20 cellular contexts compared by ENCODE assay signal in the genomic region with DNA sequence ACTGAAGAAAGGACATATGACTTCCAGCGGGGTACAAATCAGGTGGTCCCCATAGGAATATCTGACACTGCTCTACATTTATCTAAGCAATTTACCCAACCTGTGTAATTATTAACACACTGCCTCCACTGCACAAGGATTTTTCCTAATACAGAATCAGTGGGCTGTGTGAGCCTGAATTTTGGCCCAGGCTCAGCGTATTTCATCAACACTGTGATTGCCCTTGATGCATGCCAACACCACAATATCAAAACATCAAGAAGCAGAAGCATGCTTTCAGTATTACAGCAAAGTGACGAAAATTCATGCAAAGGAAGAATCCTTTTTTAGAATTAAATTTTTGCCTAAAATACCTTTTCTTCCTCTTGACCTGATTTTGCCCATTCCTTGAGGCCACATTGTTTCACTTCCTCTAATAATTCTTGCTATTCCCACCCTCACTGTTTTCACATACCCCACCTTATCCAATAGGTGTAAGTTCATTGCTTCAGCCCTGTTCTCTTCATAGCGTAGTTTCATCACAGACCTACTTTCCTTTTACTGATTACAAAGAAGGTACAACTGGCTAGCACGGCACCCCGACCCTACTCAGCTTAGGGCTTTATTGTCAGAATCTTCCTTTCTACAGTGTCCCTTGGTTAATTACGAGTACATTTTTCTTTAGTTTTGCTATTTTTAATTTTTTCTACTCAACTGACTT.
DNase-seq lines count a peak whose midpoint lies in the region; ATAC-seq, FAIRE-seq and TF ChIP-seq lines count a peak whose summit lies in the region.
"Had no signal": no experiment of that assay in that cellular context is flagged by ENCODE, and none has a peak within 500 bp of the region (broad histone marks: within the 10 kb centered on the region; RNA-seq: fewer than 3 reads in every experiment).

No MANE protein-coding gene starts in this region.

- H3K36me3 Mint-ChIP-seq in immature natural killer cell: no peaks in the 10 kb centered on the region
- H3K36me3 Mint-ChIP-seq: IgD-negative memory B cell had no signal

- peak; percentile 84 for ATAC-seq in left lobe of liver
- ATAC-seq: A549 had no signal

- DNase-seq in Ammon's horn (ENCODE audit: low spot score) (peak; percentile 47), NCI-H146 (lab: John Stamatoyannopoulos, UW) (peak; percentile 95), adrenal gland (peak; percentile 14 to 66 (median 32)), left lobe of liver (ENCODE audit: low spot score) (peak; percentile 46), immature natural killer cell (no peak), small intestine (no peak), NCI-H2081 (lab: John Stamatoyannopoulos, UW) (no peak)
- DNase-seq: Caco-2, EL, Kasumi-1, MM.1S, NCI-H1105, NCI-H187, NCI-H2171, NCI-H82 had no signal

- WGBS in adrenal gland, 4 donors: 65 to 70% (median 67%) methylated on average over 7 of the region's 7 CpGs
- WGBS in small intestine, 3 donors: 69 to 81% (median 71%) methylated on average over 7 of the region's 7 CpGs

- no peaks in the 10 kb centered on the region for H3K4me1 Mint-ChIP-seq in immature natural killer cell

- TF ChIP-seq POLR2A in adrenal gland (IDR thresholded peaks at IDR 0.05): no peak

- H3K27me3 ChIP-seq in adrenal gland (no peaks in the 10 kb centered on the region), small intestine (ENCODE audit: control insufficient read depth in 2 of 2, insufficient read depth in 2 of 2, low read length in 2 of 2) (no peaks in the 10 kb centered on the region)

- peak overlapping the region in 1 of 4 donors; percentile 5 for H3K4me3 ChIP-seq in adrenal gland
- no peak overlapping the region for H3K4me3 ChIP-seq in small intestine (ENCODE audit: low read depth in 1 of 2, low read length in 2 of 2)
- H3K4me3 ChIP-seq: A549, HAP-1, SK-N-MC had no signal

- peaks cover 0 to 2% (median 0%) of the 10 kb centered on the region in 3 donors for H3K27me3 Mint-ChIP-seq in immature natural killer cell (ENCODE audit: low read depth in 3 of 3)
- H3K27me3 Mint-ChIP-seq: IgD-negative memory B cell had no signal

- H3K27ac Mint-ChIP-seq in immature natural killer cell: no peak overlapping the region
- H3K27ac Mint-ChIP-seq: IgD-negative memory B cell had no signal

- H3K27ac ChIP-seq in adrenal gland: no peak overlapping the region
- H3K27ac ChIP-seq in small intestine (ENCODE audit: low read depth in 1 of 2, low read length in 1 of 2): no peak overlapping the region
- H3K27ac ChIP-seq: A549, SK-N-MC had no signal

- H3K9me3 ChIP-seq in adrenal gland (replicated peaks in 1 of 3) (no peaks in the 10 kb centered on the region), small intestine (ENCODE audit: control insufficient read depth, low read depth) (no peaks in the 10 kb centered on the region)
- H3K9me3 ChIP-seq: A549, Caco-2, HAP-1 had no signal

- H3K36me3 ChIP-seq in adrenal gland (replicated peaks in 1 of 2) (no peaks in the 10 kb centered on the region), small intestine (ENCODE audit: control insufficient read depth in 2 of 2, insufficient read depth in 2 of 2, low read length in 2 of 2) (no peaks in the 10 kb centered on the region)
- H3K36me3 ChIP-seq: HAP-1 had no signal

- no peaks in the 10 kb centered on the region for H3K4me1 ChIP-seq in adrenal gland (replicated peaks in 1 of 2)
- H3K4me1 ChIP-seq in small intestine (ENCODE audit: control insufficient read depth in 2 of 2, insufficient read depth in 1 of 2, low read depth in 1 of 2, low read length in 1 of 2): no peaks in the 10 kb centered on the region
- H3K4me1 ChIP-seq: A549, Caco-2, HAP-1 had no signal

- FAIRE-seq in small intestine (lab: Jason Lieb, UNC): no peak
- FAIRE-seq: A549, GM19239 had no signal

- TF ChIP-seq CTCF in adrenal gland (IDR thresholded peaks at IDR 0.05): no peak

- intact Hi-C loops in adrenal gland (cut with DNase I): no loop called here

- H3K9me3 Mint-ChIP-seq in immature natural killer cell: peaks cover 3 to 32% (median 7%) of the 10 kb centered on the region in 6 donors

- no peak overlapping the region for H3K4me3 Mint-ChIP-seq in immature natural killer cell
- H3K4me3 Mint-ChIP-seq: IgD-negative memory B cell had no signal

Comparison
In these comparisons a context has a peak if more than half of its experiments do, and no peak if none do; other contexts are left out.
1. DNase-seq: peak in Ammon's horn (single experiment), NCI-H146 (single experiment), adrenal gland (7 of 7) and left lobe of liver (single experiment); none in immature natural killer cell (0 of 3), small intestine (single experiment) and NCI-H2081 (0 of 2).